12 cellular contexts compared by ENCODE assay signal in the genomic region with DNA sequence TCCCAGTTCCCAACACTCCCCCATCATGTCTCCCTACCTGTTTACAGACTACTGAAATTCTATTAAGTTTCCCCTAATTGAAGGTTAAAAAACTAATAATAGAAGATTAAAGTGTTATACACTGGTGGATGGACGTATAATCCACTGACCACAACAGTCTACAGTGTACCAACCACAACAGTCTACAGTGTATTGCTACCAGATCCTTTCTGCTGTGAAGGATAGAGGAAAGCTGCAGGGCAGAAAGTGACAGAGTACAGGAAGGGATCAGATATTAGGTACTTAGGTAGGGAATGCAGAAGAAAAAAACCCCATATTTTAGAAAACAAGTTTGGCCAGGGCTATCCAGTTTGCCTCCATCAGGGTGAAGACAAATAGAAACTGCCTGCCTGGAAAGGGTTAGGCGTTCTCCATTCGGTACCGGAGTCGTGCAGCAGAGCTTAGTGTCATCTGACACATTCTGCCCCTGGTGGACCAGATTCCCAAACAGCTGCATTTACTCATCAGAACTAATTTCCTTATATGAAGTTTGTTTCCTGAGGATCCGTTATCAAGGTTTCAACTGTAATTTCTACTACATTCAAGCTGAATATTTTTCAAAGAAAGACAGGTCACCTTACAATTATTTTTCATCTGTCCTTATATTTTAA. TPM values are rescaled to one million over a fixed set of nuclear protein-coding genes. Genes with fewer than 3 reads are reported as not detected.
DNase-seq lines count a peak whose midpoint lies in the region; ATAC-seq and TF ChIP-seq lines count a peak whose summit lies in the region.
"Had no signal": no experiment of that assay in that cellular context is flagged by ENCODE, and none has a peak within 500 bp of the region (broad histone marks: within the 10 kb centered on the region; RNA-seq: fewer than 3 reads in every experiment).

No MANE protein-coding gene starts in this region.

- H3K4me3 Mint-ChIP-seq in WTC11 (no peak overlapping the region), neural crest cell (no peak overlapping the region)
- H3K4me3 Mint-ChIP-seq: CD14-positive monocyte had no signal

- H3K9me3 Mint-ChIP-seq in WTC11 (no peaks in the 10 kb centered on the region), neural crest cell (no peaks in the 10 kb centered on the region)
- H3K9me3 Mint-ChIP-seq: CD14-positive monocyte had no signal

- peaks cover 15% of the 10 kb centered on the region for H3K4me1 Mint-ChIP-seq in WTC11
- H3K4me1 Mint-ChIP-seq in neural crest cell = peaks cover 23% of the 10 kb centered on the region

- no peak overlapping the region for H3K4me3 ChIP-seq in AG09309 (ENCODE audit: control insufficient read depth, low read depth, low read length)
- no peak overlapping the region for H3K4me3 ChIP-seq in fibroblast of villous mesenchyme (ENCODE audit: low read depth, low read length)

- TF ChIP-seq CTCF in AG09309 (IDR thresholded peaks at IDR 0.05; ENCODE audit: control insufficient read depth, insufficient read depth, low read depth, low read length, missing control alignments) = peak; percentile 12
- TF ChIP-seq CTCF in WTC11 (IDR thresholded peaks at IDR 0.05) = no peak
- TF ChIP-seq CTCF in fibroblast of villous mesenchyme (IDR thresholded peaks at IDR 0.05; ENCODE audit: insufficient read depth, low read depth, low read length) = peak; percentile 26
- peak; percentile 39 for TF ChIP-seq CTCF in neural crest cell (conservative IDR thresholded peaks at IDR 0.05)

- peak; percentile 67 for ATAC-seq in WTC11
- no peak for ATAC-seq in esophagus mucosa

- no peak for DNase-seq in AG09309 (ENCODE audit: low read depth)
- DNase-seq in WTC11 (ENCODE audit: low spot score) = no peak
- DNase-seq in fibroblast of villous mesenchyme (ENCODE audit: low read depth) = peak; percentile 53
- DNase-seq in neural crest cell (ENCODE audit: low read depth, low spot score) = no peak
- no peak for DNase-seq in retina
- no peak for DNase-seq in DMS153 (lab: John Stamatoyannopoulos, UW)
- no peak for DNase-seq in NCI-H1694 treated with DMSO at 0.1 percent for 48 hours (lab: John Stamatoyannopoulos, UW)
- DNase-seq: activated T-cell treated with anti-CD3 and anti-CD28 coated beads, Interleukin-2, amount 50 U/mL, for 1 hour; NCI-H1105 treated with DMSO at 0.1 percent for 48 hours; trophoblast cell had no signal

- H3K27ac Mint-ChIP-seq in WTC11 (no peak overlapping the region), neural crest cell (ENCODE audit: unreplicated experiment) (no peak overlapping the region)

- no peaks in the 10 kb centered on the region for H3K27me3 Mint-ChIP-seq in WTC11 (ENCODE audit: low read depth)
- H3K27me3 Mint-ChIP-seq in neural crest cell (ENCODE audit: low read depth) = no peaks in the 10 kb centered on the region

- CTCF ChIA-PET in WTC11 (lab: Charles Lee) = interaction anchor here (0.9 to 1.3 kb wide), 2 partner anchors 219 to 357 kb away, joined by 3 read pairs; no protein-coding TSS in a partner anchor

- POLR2A ChIA-PET in WTC11 (lab: Charles Lee) = interaction anchor here (1.1 to 1.4 kb wide), 3 partner anchors 13 to 50 kb away, joined by 3 read pairs; partner anchors contain the start of gene KLF7

- H3K36me3 Mint-ChIP-seq in WTC11 (no peaks in the 10 kb centered on the region), neural crest cell (ENCODE audit: low read depth) (no peaks in the 10 kb centered on the region)

TF ChIP-seq in WTC11, 78 proteins besides CTCF, POLR2A, EP300 and RAD21 (continues in another document):
- TF ChIP-seq ZNF532 (CRISPR knock-in tag; IDR thresholded peaks at IDR 0.05; ENCODE audit: borderline replicate concordance) (no peak), ZNF425 (CRISPR knock-in tag; conservative IDR thresholded peaks at IDR 0.05) (no peak), ZBTB21 (CRISPR knock-in tag; IDR thresholded peaks at IDR 0.05; ENCODE audit: borderline replicate concordance) (no peak), ZNF317 (CRISPR knock-in tag; IDR thresholded peaks at IDR 0.05; ENCODE audit: borderline replicate concordance, low read depth) (no peak), ZNF396 (CRISPR knock-in tag; IDR thresholded peaks at IDR 0.05; ENCODE audit: borderline replicate concordance) (no peak), JUN (CRISPR knock-in tag; IDR thresholded peaks at IDR 0.05) (no peak), CREM (CRISPR knock-in tag; IDR thresholded peaks at IDR 0.05) (no peak), USF1 (CRISPR knock-in tag; IDR thresholded peaks at IDR 0.05) (no peak), ZNF219 (CRISPR knock-in tag; IDR thresholded peaks at IDR 0.05; ENCODE audit: borderline replicate concordance) (no peak)
- TF ChIP-seq, protein P1, sequence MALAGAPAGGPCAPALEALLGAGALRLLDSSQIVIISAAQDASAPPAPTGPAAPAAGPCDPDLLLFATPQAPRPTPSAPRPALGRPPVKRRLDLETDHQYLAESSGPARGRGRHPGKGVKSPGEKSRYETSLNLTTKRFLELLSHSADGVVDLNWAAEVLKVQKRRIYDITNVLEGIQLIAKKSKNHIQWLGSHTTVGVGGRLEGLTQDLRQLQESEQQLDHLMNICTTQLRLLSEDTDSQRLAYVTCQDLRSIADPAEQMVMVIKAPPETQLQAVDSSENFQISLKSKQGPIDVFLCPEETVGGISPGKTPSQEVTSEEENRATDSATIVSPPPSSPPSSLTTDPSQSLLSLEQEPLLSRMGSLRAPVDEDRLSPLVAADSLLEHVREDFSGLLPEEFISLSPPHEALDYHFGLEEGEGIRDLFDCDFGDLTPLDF (CRISPR knock-in tag; IDR thresholded peaks at IDR 0.05) = no peak
- TF ChIP-seq, protein P2, sequence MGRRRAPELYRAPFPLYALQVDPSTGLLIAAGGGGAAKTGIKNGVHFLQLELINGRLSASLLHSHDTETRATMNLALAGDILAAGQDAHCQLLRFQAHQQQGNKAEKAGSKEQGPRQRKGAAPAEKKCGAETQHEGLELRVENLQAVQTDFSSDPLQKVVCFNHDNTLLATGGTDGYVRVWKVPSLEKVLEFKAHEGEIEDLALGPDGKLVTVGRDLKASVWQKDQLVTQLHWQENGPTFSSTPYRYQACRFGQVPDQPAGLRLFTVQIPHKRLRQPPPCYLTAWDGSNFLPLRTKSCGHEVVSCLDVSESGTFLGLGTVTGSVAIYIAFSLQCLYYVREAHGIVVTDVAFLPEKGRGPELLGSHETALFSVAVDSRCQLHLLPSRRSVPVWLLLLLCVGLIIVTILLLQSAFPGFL (CRISPR knock-in tag; IDR thresholded peaks at IDR 0.05; ENCODE audit: borderline replicate concordance) = no peak

RNA-seq across cellular contexts. Expression of gene KLF7, which starts 49.9 kb away (rescaled TPM):
- 11.9 to 25.4 TPM (median 16.3 TPM) in 3 replicates for total RNA-seq in WTC11 (2021)
- total RNA-seq in fibroblast of villous mesenchyme = 26.4 and 28.1 TPM in 2 replicates
- 17.4 and 18.4 TPM in 2 replicates for total RNA-seq in neural crest cell
- total RNA-seq in esophagus mucosa = 20.1 TPM
